Comparison of ENCODE assay signal across 20 cellular contexts in genomic region chr3:190266915-190267290, GRCh38.
"Had no signal": no experiment of that assay in that cellular context is flagged by ENCODE, and none has a peak within 500 bp of the region (broad histone marks: within the 10 kb centered on the region; RNA-seq: fewer than 3 reads in every experiment).

No MANE protein-coding gene starts in this region.

- H3K27me3 ChIP-seq: transverse colon, vagina had no signal

- ATAC-seq: activated CD4-positive, alpha-beta T cell treated with anti-CD3 and anti-CD28 coated beads for 36 hours had no signal

- H3K36me3 Mint-ChIP-seq: activated CD4-positive, alpha-beta memory T cell treated with anti-CD3 and anti-CD28 coated beads for 36 hours; memory B cell had no signal

- H3K27ac ChIP-seq: coronary artery, left ventricle myocardium inferior, transverse colon, vagina had no signal

- H3K4me1 ChIP-seq: left ventricle myocardium inferior, vagina had no signal

- H3K4me3 Mint-ChIP-seq: activated CD4-positive, alpha-beta memory T cell treated with anti-CD3 and anti-CD28 coated beads for 36 hours; activated CD4-positive, alpha-beta T cell treated with anti-CD3 and anti-CD28 coated beads for 36 hours; activated T-cell treated with anti-CD3 and anti-CD28 coated beads, Interleukin-2, amount 50 U/mL, for 24 hours; memory B cell; nephron; T-helper 1 cell treated with Interleukin-12 subunit alpha and Interleukin-12 subunit beta and Interleukin-4 antibody, amounts not matched to agents 30 μg/mL and 1 μg/mL, for 36 hours had no signal

- H3K36me3 ChIP-seq: left ventricle myocardium inferior, transverse colon, vagina had no signal

- H3K9me3 ChIP-seq: left ventricle myocardium inferior, transverse colon, vagina had no signal

- H3K27ac Mint-ChIP-seq: activated CD4-positive, alpha-beta memory T cell treated with anti-CD3 and anti-CD28 coated beads for 36 hours; activated CD4-positive, alpha-beta T cell treated with anti-CD3 and anti-CD28 coated beads for 36 hours; activated T-cell treated with anti-CD3 and anti-CD28 coated beads, Interleukin-2, amount 50 U/mL, for 24 hours; memory B cell; T-helper 1 cell treated with Interleukin-12 subunit alpha and Interleukin-12 subunit beta and Interleukin-4 antibody, amounts not matched to agents 30 μg/mL and 1 μg/mL, for 36 hours had no signal

- H3K27me3 Mint-ChIP-seq: memory B cell had no signal

- DNase-seq: activated CD4-positive, alpha-beta memory T cell treated with anti-CD3 and anti-CD28 coated beads for 36 hours; activated CD4-positive, alpha-beta T cell treated with anti-CD3 and anti-CD28 coated beads for 36 hours; activated effector memory CD4-positive, alpha-beta T cell treated with Interleukin-2 at 50 U/mL for 16 hours; activated naive CD4-positive, alpha-beta T cell treated with anti-CD3 and anti-CD28 coated beads, Interleukin-2, amount 50 U/mL, for 16 hours; activated T-cell treated with anti-CD3 and anti-CD28 coated beads, Interleukin-2, amount 50 U/mL, for 24 hours; central memory CD4-positive, alpha-beta T cell; effector CD4-positive, alpha-beta T cell; hippocampal formation; left ventricle myocardium inferior; nucleus accumbens; small intestine; stimulated activated CD4-positive, alpha-beta T cell treated with anti-CD3 and anti-CD28 coated beads, Interleukin-4, amount 100 ng/mL, for 24 hours; stimulated activated naive CD4-positive, alpha-beta T cell treated with Interleukin-2 at 50 U/mL for 16 hours; substantia nigra; transverse colon had no signal

- H3K4me1 Mint-ChIP-seq: activated CD4-positive, alpha-beta T cell treated with anti-CD3 and anti-CD28 coated beads for 36 hours; memory B cell had no signal

- H3K9me3 Mint-ChIP-seq: activated CD4-positive, alpha-beta memory T cell treated with anti-CD3 and anti-CD28 coated beads for 36 hours; T-helper 1 cell treated with Interleukin-12 subunit alpha and Interleukin-12 subunit beta and Interleukin-4 antibody, amounts not matched to agents 30 μg/mL and 1 μg/mL, for 36 hours had no signal

- H3K4me3 ChIP-seq: coronary artery, left ventricle myocardium inferior, transverse colon, vagina had no signal
